ENCODE assay signal across 20 cellular contexts in genomic region chr11:20090654-20091374, GRCh38.
A peak's percentile ranks its signal among the peaks of the same experiment; 100 is the strongest.
DNase-seq lines count a peak whose midpoint lies in the region; TF ChIP-seq lines count a peak whose summit lies in the region.
"Had no signal": no experiment of that assay in that cellular context is flagged by ENCODE, and none has a peak within 500 bp of the region (broad histone marks: within the 10 kb centered on the region; RNA-seq: fewer than 3 reads in every experiment).

No MANE protein-coding gene starts in this region.

- no peaks in the 10 kb centered on the region for H3K9me3 Mint-ChIP-seq in nephron
- H3K9me3 Mint-ChIP-seq in activated T-helper 1 cell treated with anti-CD3 and anti-CD28 coated beads, Interleukin-12 subunit alpha, Interleukin-12 subunit beta, Interleukin-2, Interleukin-4 antibody, amounts not matched to agents 30 ng/mL and 10 ng/mL and 1 ng/mL, durations not matched to agents 14 hours and 24 hours and 36 hours = no peaks in the 10 kb centered on the region
- H3K9me3 Mint-ChIP-seq: CD8-positive, alpha-beta T cell; dendritic cell treated with granulocyte-macrophage colony-stimulating factor and Interleukin-4, amounts not matched to agents 40 ng/mL and 50 ng/mL, for 4 days; stimulated activated naive CD8-positive, alpha-beta T cell treated with anti-CD3 and anti-CD28 coated beads, Interleukin-15, amount 100 ng/mL, for 72 hours had no signal

- H3K9me3 ChIP-seq in WERI-Rb-1 (ENCODE audit: severe bottlenecking) = no peaks in the 10 kb centered on the region
- H3K9me3 ChIP-seq: tibial nerve had no signal

- peaks cover 74% of the 10 kb centered on the region for H3K36me3 Mint-ChIP-seq in nephron (ENCODE audit: low read depth)
- no peaks in the 10 kb centered on the region for H3K36me3 Mint-ChIP-seq in activated T-helper 1 cell treated with anti-CD3 and anti-CD28 coated beads, Interleukin-12 subunit alpha, Interleukin-12 subunit beta, Interleukin-2, Interleukin-4 antibody, amounts not matched to agents 30 ng/mL and 10 ng/mL and 1 ng/mL, durations not matched to agents 14 hours and 24 hours and 36 hours (ENCODE audit: low read depth)
- H3K36me3 Mint-ChIP-seq: CD8-positive, alpha-beta T cell had no signal

- in situ Hi-C loops in G401 (cut with HindIII; ENCODE audit: low sequenced_read_pairs) = no loop called here

- H3K4me1 Mint-ChIP-seq in nephron = peaks cover 52% of the 10 kb centered on the region
- H3K4me1 Mint-ChIP-seq in activated T-helper 1 cell treated with anti-CD3 and anti-CD28 coated beads, Interleukin-12 subunit alpha, Interleukin-12 subunit beta, Interleukin-2, Interleukin-4 antibody, amounts not matched to agents 30 ng/mL and 10 ng/mL and 1 ng/mL, durations not matched to agents 14 hours and 24 hours and 36 hours (ENCODE audit: low read depth) = peaks cover 8% of the 10 kb centered on the region

- no peak overlapping the region for H3K4me3 ChIP-seq in WERI-Rb-1 (ENCODE audit: low read depth, low read length)
- H3K4me3 ChIP-seq: tibial nerve had no signal

- H3K27ac ChIP-seq in WERI-Rb-1 = peak overlapping the region; percentile 86

- no peak for TF ChIP-seq CTCF in WERI-Rb-1 (IDR thresholded peaks at IDR 0.05; ENCODE audit: low read depth, low read length)
- TF ChIP-seq CTCF in nephron (IDR thresholded peaks at IDR 0.05; ENCODE audit: unreplicated experiment in 3 of 3) = no peak

- no peaks in the 10 kb centered on the region for H3K27me3 ChIP-seq in WERI-Rb-1 (ENCODE audit: insufficient read depth, low read depth, severe bottlenecking)
- H3K27me3 ChIP-seq: tibial nerve had no signal

- intact Hi-C loops in activated T-helper 1 cell treated with anti-CD3 and anti-CD28 coated beads, Interleukin-12 subunit alpha, Interleukin-12 subunit beta, Interleukin-2, Interleukin-4 antibody, amounts not matched to agents 30 ng/mL and 10 ng/mL and 1 ng/mL, durations not matched to agents 14 hours and 24 hours and 36 hours (cut with micrococcal nuclease) = no loop called here

- H3K27ac Mint-ChIP-seq in nephron = peak overlapping the region; percentile 32 to 64 (median 59)
- no peak overlapping the region for H3K27ac Mint-ChIP-seq in activated T-helper 1 cell treated with anti-CD3 and anti-CD28 coated beads, Interleukin-12 subunit alpha, Interleukin-12 subunit beta, Interleukin-2, Interleukin-4 antibody, amounts not matched to agents 30 ng/mL and 10 ng/mL and 1 ng/mL, durations not matched to agents 14 hours and 24 hours and 36 hours
- H3K27ac Mint-ChIP-seq: CD8-positive, alpha-beta T cell; dendritic cell treated with granulocyte-macrophage colony-stimulating factor and Interleukin-4, amounts not matched to agents 40 ng/mL and 50 ng/mL, for 4 days; stimulated activated naive CD8-positive, alpha-beta T cell treated with anti-CD3 and anti-CD28 coated beads, Interleukin-15, amount 100 ng/mL, for 72 hours had no signal

- DNase-seq in DMS53 (lab: John Stamatoyannopoulos, UW) (peak; percentile 49), DMS53 treated with DMSO at 0.1 percent for 48 hours (lab: John Stamatoyannopoulos, UW; ENCODE audit: unreplicated experiment) (no peak), MV-4-11 (lab: John Stamatoyannopoulos, UW) (peak; percentile 26), WERI-Rb-1 (peak; percentile 82), activated T-cell treated with anti-CD3 and anti-CD28 coated beads for 4 hours (no peak), G401 (ENCODE audit: low spot score) (no peak)
- DNase-seq in activated T-helper 1 cell treated with anti-CD3 and anti-CD28 coated beads, Interleukin-12 subunit alpha, Interleukin-12 subunit beta, Interleukin-2, Interleukin-4 antibody, amounts not matched to agents 30 ng/mL and 10 ng/mL and 1 ng/mL, durations not matched to agents 14 hours and 24 hours and 36 hours (ENCODE audit: low spot score) = no peak
- DNase-seq: 8988T; activated CD4-positive, alpha-beta T cell treated with anti-CD3 and anti-CD28 coated beads, Interleukin-2, amount 50 U/mL, for 1 hour; activated naive CD4-positive, alpha-beta T cell treated with anti-CD3 and anti-CD28 coated beads, Interleukin-2, amount 50 U/mL, for 16 hours; anterior cingulate cortex; CD8-positive, alpha-beta T cell; HCEC 1CT; NCI-H1436; NCI-H82; stimulated activated CD4-positive, alpha-beta T cell treated with anti-CD3 and anti-CD28 coated beads, Interleukin-15, amount 100 ng/mL, for 24 hours; stimulated activated naive CD8-positive, alpha-beta T cell treated with anti-CD3 and anti-CD28 coated beads, Interleukin-15, amount 100 ng/mL, for 72 hours had no signal

- peaks cover 85% of the 10 kb centered on the region for H3K36me3 ChIP-seq in WERI-Rb-1

- H3K4me3 Mint-ChIP-seq in nephron = no peak overlapping the region
- H3K4me3 Mint-ChIP-seq in activated T-helper 1 cell treated with anti-CD3 and anti-CD28 coated beads, Interleukin-12 subunit alpha, Interleukin-12 subunit beta, Interleukin-2, Interleukin-4 antibody, amounts not matched to agents 30 ng/mL and 10 ng/mL and 1 ng/mL, durations not matched to agents 14 hours and 24 hours and 36 hours = no peak overlapping the region
- H3K4me3 Mint-ChIP-seq: CD8-positive, alpha-beta T cell; dendritic cell treated with granulocyte-macrophage colony-stimulating factor and Interleukin-4, amounts not matched to agents 40 ng/mL and 50 ng/mL, for 4 days; stimulated activated naive CD8-positive, alpha-beta T cell treated with anti-CD3 and anti-CD28 coated beads, Interleukin-15, amount 100 ng/mL, for 72 hours had no signal

- no peaks in the 10 kb centered on the region for H3K27me3 Mint-ChIP-seq in nephron (ENCODE audit: low read depth)
- peaks cover 9% of the 10 kb centered on the region for H3K27me3 Mint-ChIP-seq in activated T-helper 1 cell treated with anti-CD3 and anti-CD28 coated beads, Interleukin-12 subunit alpha, Interleukin-12 subunit beta, Interleukin-2, Interleukin-4 antibody, amounts not matched to agents 30 ng/mL and 10 ng/mL and 1 ng/mL, durations not matched to agents 14 hours and 24 hours and 36 hours (ENCODE audit: insufficient read depth)
- H3K27me3 Mint-ChIP-seq: dendritic cell treated with granulocyte-macrophage colony-stimulating factor and Interleukin-4, amounts not matched to agents 40 ng/mL and 50 ng/mL, for 4 days had no signal

Comparison
In these comparisons a context has a peak if more than half of its experiments do, and no peak if none do; other contexts are left out.
1. DNase-seq: peak in DMS53 (single experiment), MV-4-11 (single experiment) and WERI-Rb-1 (single experiment); none in DMS53 treated with DMSO at 0.1 percent for 48 hours (single experiment), activated T-helper 1 cell treated with anti-CD3 and anti-CD28 coated beads, Interleukin-12 subunit alpha, Interleukin-12 subunit beta, Interleukin-2, Interleukin-4 antibody, amounts not matched to agents 30 ng/mL and 10 ng/mL and 1 ng/mL, durations not matched to agents 14 hours and 24 hours and 36 hours (single experiment), activated T-cell treated with anti-CD3 and anti-CD28 coated beads for 4 hours (single experiment) and G401 (single experiment).